In the genomic region with DNA sequence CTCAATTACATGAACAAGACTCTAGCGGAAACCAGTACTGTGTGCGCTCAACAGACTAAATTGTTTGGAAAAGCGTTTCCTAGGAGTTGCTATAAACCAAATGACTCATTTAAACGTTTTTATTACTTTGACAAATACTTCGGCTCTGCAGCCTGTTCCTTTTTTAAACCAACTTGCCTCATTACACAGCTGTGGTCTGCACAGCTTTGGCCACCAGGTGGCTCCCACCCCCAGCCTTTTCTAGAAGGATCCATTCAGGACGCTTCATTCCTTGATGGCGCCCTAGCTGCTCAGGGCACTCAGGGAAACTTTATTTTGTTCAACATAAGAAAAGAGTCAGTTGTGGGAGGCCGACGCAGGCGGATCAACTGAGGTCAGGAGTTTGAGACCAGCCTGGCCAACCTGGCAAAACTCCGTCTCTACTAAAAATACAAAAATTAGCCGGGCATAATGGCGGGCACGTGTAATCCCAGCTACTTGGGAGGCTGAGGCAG, we compare ENCODE assay signal across 8 cellular contexts. TPM values are rescaled to one million over a fixed set of nuclear protein-coding genes. Genes with fewer than 3 reads are reported as not detected.
DNase-seq lines count a peak whose midpoint lies in the region; ATAC-seq and TF ChIP-seq lines count a peak whose summit lies in the region.

No MANE protein-coding gene starts in this region.

- H3K4me1 Mint-ChIP-seq in activated naive CD8-positive, alpha-beta T cell treated with anti-CD3 and anti-CD28 coated beads, Interleukin-2, amount 50 U/mL, for 24 hours: peaks cover 10% of the 10 kb centered on the region

- no peaks in the 10 kb centered on the region for H3K9me3 Mint-ChIP-seq in activated naive CD8-positive, alpha-beta T cell treated with anti-CD3 and anti-CD28 coated beads, Interleukin-2, amount 50 U/mL, for 24 hours

- H3K36me3 Mint-ChIP-seq in activated naive CD8-positive, alpha-beta T cell treated with anti-CD3 and anti-CD28 coated beads, Interleukin-2, amount 50 U/mL, for 24 hours (ENCODE audit: low read depth): no peaks in the 10 kb centered on the region

- in situ Hi-C loops in transverse colon (cut with MboI; ENCODE audit: low pct_ligation_motif_present in 1 of 4, low pct_unique_long_range_greater_than_20kb in 1 of 4, low sequenced_read_pairs in 3 of 4): loop anchor here (10.0 to 25.0 kb wide), 5 partner anchors 191 to 756 kb away; partner anchors contain the start of gene GJB2 (in 1 of the 4)

- peak; percentile 98 for TF ChIP-seq CTCF in BE2C (IDR thresholded peaks at IDR 0.05; ENCODE audit: low read depth, low read length)
- TF ChIP-seq CTCF in SU-DHL-6 (IDR thresholded peaks at IDR 0.05; ENCODE audit: insufficient read depth, low read length, poor library complexity, severe bottlenecking): peak; percentile 76
- TF ChIP-seq CTCF in cardiac muscle cell (IDR thresholded peaks at IDR 0.05; ENCODE audit: low read depth, low read length): peak; percentile 95
- peak; percentile 87 to 98 (median 94) for TF ChIP-seq CTCF in transverse colon (IDR thresholded peaks at IDR 0.05)

- WGBS in transverse colon (ENCODE audit: low coverage in 1 of 2), 2 donors: 2 to 27% methylated on average over 6 to 14 of the region's 14 CpGs

- H3K4me3 ChIP-seq in BE2C (ENCODE audit: low read depth, low read length) (no peak overlapping the region), SU-DHL-6 (ENCODE audit: insufficient read depth, low read length, poor library complexity, severe bottlenecking) (no peak overlapping the region), cardiac muscle cell (no peak overlapping the region), transverse colon (peak overlapping the region in 2 of 4 donors; percentile 7 to 26)

- TF ChIP-seq EP300 in transverse colon (IDR thresholded peaks at IDR 0.05; ENCODE audit: low read depth): no peak

- no peak overlapping the region for H3K27ac Mint-ChIP-seq in activated naive CD8-positive, alpha-beta T cell treated with anti-CD3 and anti-CD28 coated beads, Interleukin-2, amount 50 U/mL, for 24 hours

- TF ChIP-seq POLR2A in transverse colon (IDR thresholded peaks at IDR 0.05): no peak

- H3K79me2 ChIP-seq in SU-DHL-6 (ENCODE audit: insufficient read depth, low read length): no peaks in the 10 kb centered on the region

- no peaks in the 10 kb centered on the region for H3F3A ChIP-seq in SU-DHL-6 (ENCODE audit: insufficient read depth)

- H3K4me1 ChIP-seq in BE2C (no peaks in the 10 kb centered on the region), cardiac muscle cell (ENCODE audit: low read depth) (no peaks in the 10 kb centered on the region), transverse colon (peaks cover 0 to 26% (median 10%) of the 10 kb centered on the region in 4 donors)

- DNase-seq in BE2C: peak; percentile 79
- DNase-seq in GM19240 (ENCODE audit: insufficient read length, low spot score): peak; percentile 49
- peak; percentile 99 for DNase-seq in MV-4-11 (lab: John Stamatoyannopoulos, UW)
- DNase-seq in activated naive CD8-positive, alpha-beta T cell treated with anti-CD3 and anti-CD28 coated beads, Interleukin-2, amount 50 U/mL, for 24 hours: peak; percentile 62
- DNase-seq in cardiac muscle cell (ENCODE audit: low read depth in 1 of 2, low spot score in 1 of 2): peak; percentile 81 to 96
- peak; percentile 85 for DNase-seq in pons (ENCODE audit: low spot score)
- peak; percentile 91 for DNase-seq in transverse colon

- H3K4me3 Mint-ChIP-seq in activated naive CD8-positive, alpha-beta T cell treated with anti-CD3 and anti-CD28 coated beads, Interleukin-2, amount 50 U/mL, for 24 hours: no peak overlapping the region

- peaks cover 40% of the 10 kb centered on the region for H3K27me3 Mint-ChIP-seq in activated naive CD8-positive, alpha-beta T cell treated with anti-CD3 and anti-CD28 coated beads, Interleukin-2, amount 50 U/mL, for 24 hours

- H3K9me3 ChIP-seq in BE2C (no peaks in the 10 kb centered on the region), SU-DHL-6 (ENCODE audit: insufficient read depth, low read length) (no peaks in the 10 kb centered on the region), cardiac muscle cell (ENCODE audit: low read depth) (no peaks in the 10 kb centered on the region), transverse colon (no peaks in the 10 kb centered on the region)

- H3K36me3 ChIP-seq in BE2C: no peaks in the 10 kb centered on the region
- H3K36me3 ChIP-seq in SU-DHL-6 (ENCODE audit: low read length): no peaks in the 10 kb centered on the region
- no peaks in the 10 kb centered on the region for H3K36me3 ChIP-seq in cardiac muscle cell
- H3K36me3 ChIP-seq in transverse colon: no peaks in the 10 kb centered on the region

- no peak overlapping the region for H3K9ac ChIP-seq in SU-DHL-6 (ENCODE audit: low read length)

- H2AFZ ChIP-seq in SU-DHL-6 (ENCODE audit: low read depth, low read length, severe bottlenecking): no peak overlapping the region

- H3K9me2 ChIP-seq in SU-DHL-6 (replicated peaks; ENCODE audit: insufficient read depth, low read length): no peaks in the 10 kb centered on the region

- intact Hi-C loops in transverse colon (cut with DNase I; ENCODE audit: low total_unique reads): loop anchor here (10.0 kb wide), 2 partner anchors 121 to 191 kb away; partner anchors contain the start of gene LATS2

- H3K27me3 ChIP-seq in BE2C: peaks cover 18% of the 10 kb centered on the region
- no peaks in the 10 kb centered on the region for H3K27me3 ChIP-seq in SU-DHL-6 (ENCODE audit: low read length)
- H3K27me3 ChIP-seq in cardiac muscle cell: peaks cover 19% of the 10 kb centered on the region
- H3K27me3 ChIP-seq in transverse colon: peaks cover 8% of the 10 kb centered on the region

- peak; percentile 77 for ATAC-seq in activated naive CD8-positive, alpha-beta T cell treated with anti-CD3 and anti-CD28 coated beads, Interleukin-2, amount 50 U/mL, for 24 hours

- no peak overlapping the region for H3K27ac ChIP-seq in SU-DHL-6 (ENCODE audit: low read depth, low read length)
- H3K27ac ChIP-seq in cardiac muscle cell: no peak overlapping the region
- H3K27ac ChIP-seq in transverse colon: peak overlapping the region; percentile 69 to 86 (median 81)

- H4K20me1 ChIP-seq in SU-DHL-6 (ENCODE audit: low read depth, low read length): no peaks in the 10 kb centered on the region

- H3K4me2 ChIP-seq in SU-DHL-6 (ENCODE audit: low read depth, low read length, poor library complexity, severe bottlenecking): no peak overlapping the region

RNA-seq across cellular contexts. Expression of gene XPO4, which starts 41.0 kb away (rescaled TPM):
- polyA plus RNA-seq in BE2C (2012; ENCODE audit: insufficient read depth, insufficient read length, low read depth): 7.0 TPM
- total RNA-seq in cardiac muscle cell (133 and 177 TPM in 2 replicates), transverse colon (10 to 100 TPM; 11.7 to 25.2 (median 13.3) TPM)
- 51.8 and 74.0 TPM in 2 replicates for polyA plus RNA-seq in cardiac muscle cell

Comparison
In these comparisons a context has a peak if more than half of its experiments do, and no peak if none do; other contexts are left out.
1. DNase-seq: peak in every context shown above with its lines; median percentile 99 in MV-4-11; 91 in transverse colon; 88 in cardiac muscle cell; 85 in pons; 79 in BE2C; 62 in activated naive CD8-positive, alpha-beta T cell treated with anti-CD3 and anti-CD28 coated beads, Interleukin-2, amount 50 U/mL, for 24 hours; 49 in GM19240.
2. H3K27ac ChIP-seq: peak in transverse colon (4 of 4); none in SU-DHL-6 (single experiment) and cardiac muscle cell (single experiment).
3. Peak in every context shown above with its lines, with median percentiles within 50 percentile points of each other: CTCF ChIP-seq.